ENCODE assay signal across 2 cellular contexts in genomic region chr19:7106711-7107657, GRCh38.
TF ChIP-seq lines count a peak whose summit lies in the region.

No MANE protein-coding gene starts in this region.

TF ChIP-seq in IMR-90, 13 proteins besides CTCF, POLR2A, EP300 and RAD21:
- TF ChIP-seq NFE2L2 (IDR thresholded peaks at IDR 0.05; ENCODE audit: low read depth, low read length) = no peak
- no peak for TF ChIP-seq CHD1 (IDR thresholded peaks at IDR 0.05; ENCODE audit: low read depth, low read length)
- no peak for TF ChIP-seq ELK1 (IDR thresholded peaks at IDR 0.05; ENCODE audit: borderline replicate concordance, low read depth, low read length)
- no peak for TF ChIP-seq RCOR1 (IDR thresholded peaks at IDR 0.05; ENCODE audit: insufficient replicate concordance, low read length)
- no peak for TF ChIP-seq BHLHE40 (IDR thresholded peaks at IDR 0.05; ENCODE audit: low read depth, low read length)
- no peak for TF ChIP-seq FOS (IDR thresholded peaks at IDR 0.05; ENCODE audit: low read depth, low read length)
- no peak for TF ChIP-seq CEBPB (IDR thresholded peaks at IDR 0.05; ENCODE audit: low read depth, low read length)
- TF ChIP-seq MAFK (IDR thresholded peaks at IDR 0.05; ENCODE audit: low read depth, low read length) = no peak
- TF ChIP-seq USF2 (IDR thresholded peaks at IDR 0.05; ENCODE audit: low read depth, low read length) = no peak
- no peak for TF ChIP-seq RFX5 (IDR thresholded peaks at IDR 0.05; ENCODE audit: low read depth, low read length)
- no peak for TF ChIP-seq MAZ (IDR thresholded peaks at IDR 0.05; ENCODE audit: borderline replicate concordance, low read depth, low read length)
- TF ChIP-seq SMC3 (IDR thresholded peaks at IDR 0.05; ENCODE audit: low read depth, low read length) = no peak
- TF ChIP-seq MXI1 (IDR thresholded peaks at IDR 0.05; ENCODE audit: borderline replicate concordance, low read depth, low read length) = no peak

TF ChIP-seq in H1, 55 proteins besides CTCF, POLR2A, EP300 and RAD21:
- TF ChIP-seq CHD7 (IDR thresholded peaks at IDR 0.05; ENCODE audit: insufficient replicate concordance, low read length) (no peak), CEBPB (IDR thresholded peaks at IDR 0.05; ENCODE audit: low read depth, low read length) (no peak), NRF1 (IDR thresholded peaks at IDR 0.05; ENCODE audit: low read depth, low read length) (no peak), PHF8 (conservative IDR thresholded peaks at IDR 0.05; ENCODE audit: low read depth, low read length) (no peak), EGR1 (IDR thresholded peaks at IDR 0.05; ENCODE audit: borderline replicate concordance, low read depth, low read length) (no peak), JUN (IDR thresholded peaks at IDR 0.05; ENCODE audit: low read depth, low read length) (no peak), CBX8 (IDR thresholded peaks at IDR 0.05; ENCODE audit: borderline replicate concordance, low read depth, low read length) (no peak), CREB1 (IDR thresholded peaks at IDR 0.05) (no peak), RFX5 (IDR thresholded peaks at IDR 0.05; ENCODE audit: borderline replicate concordance, low read depth, low read length) (no peak), RBBP5 (IDR thresholded peaks at IDR 0.05; ENCODE audit: borderline replicate concordance, low read depth, low read length) (no peak), CBX5 (IDR thresholded peaks at IDR 0.05; ENCODE audit: low read depth, low read length) (no peak), BACH1 (IDR thresholded peaks at IDR 0.05; ENCODE audit: low read length) (no peak), SIX5 (IDR thresholded peaks at IDR 0.05; ENCODE audit: low read depth, low read length) (no peak), JUND (IDR thresholded peaks at IDR 0.05; ENCODE audit: low read length) (no peak), KDM4A (IDR thresholded peaks at IDR 0.05; ENCODE audit: low read depth, low read length, severe bottlenecking) (no peak)
